Comparison of ENCODE assay signal across 36 cellular contexts in genomic region chr6:25869840-25870239, GRCh38. TPM values are rescaled to one million over a fixed set of nuclear protein-coding genes. Genes with fewer than 3 reads are reported as not detected.
"Had no signal": no experiment of that assay in that cellular context is flagged by ENCODE, and none has a peak within 500 bp of the region (broad histone marks: within the 10 kb centered on the region; RNA-seq: fewer than 3 reads in every experiment).

No MANE protein-coding gene starts in this region.

- DNase-seq: naive thymus-derived CD4-positive, alpha-beta T cell; natural killer cell; occipital lobe; ovary; posterior cingulate gyrus; psoas muscle; right cardiac atrium; spleen; stimulated activated CD4-positive, alpha-beta T cell treated with anti-CD3 and anti-CD28 coated beads, Interleukin-12 subunit alpha, Interleukin-12 subunit beta, amount 100 ng/mL, for 4 hours; stimulated activated CD4-positive, alpha-beta T cell treated with anti-CD3 and anti-CD28 coated beads, Interleukin-1b, Interleukin-23, amount 100 ng/mL, for 48 hours; stimulated activated CD4-positive, alpha-beta T cell treated with anti-CD3 and anti-CD28 coated beads, Interleukin-4, amount 100 ng/mL, for 1 hour; stimulated activated CD4-positive, alpha-beta T cell treated with anti-CD3 and anti-CD28 coated beads, Interleukin-4, amount 100 ng/mL, for 4 hours; stimulated activated CD8-positive, alpha-beta memory T cell treated with anti-CD3 and anti-CD28 coated beads, Interleukin-4, amount 100 ng/mL, for 48 hours; stimulated activated naive CD4-positive, alpha-beta T cell; stimulated activated naive CD8-positive, alpha-beta T cell treated with anti-CD3 and anti-CD28 coated beads, Interleukin-15, amount 100 ng/mL, for 72 hours; stimulated activated naive CD8-positive, alpha-beta T cell treated with anti-CD3 and anti-CD28 coated beads, Interleukin-15, Interleukin-2, amounts not matched to agents 100 U/mL and 50 U/mL, for 24 hours; substantia nigra; testis; tibial artery; trophoblast cell; upper lobe of left lung had no signal

- H3K79me2 ChIP-seq: parathyroid adenoma had no signal

- FAIRE-seq: urothelium cell line had no signal

- H3K36me3 ChIP-seq: neural progenitor cell, ovary, spleen, suprapubic skin, tibial artery, upper lobe of left lung, vagina had no signal

- H3K9me3 ChIP-seq: ovary, psoas muscle, spleen, suprapubic skin, testis, tibial artery, upper lobe of left lung, vagina had no signal

- H3K36me3 Mint-ChIP-seq: natural killer cell; neural progenitor cell; stimulated activated memory B cell treated with anti-CD40 and anti-IgM and Interleukin-4, amounts not matched to agents 10 μg/mL and 1 μg/mL and 100 μg/mL, for 72 hours had no signal

- H3K27ac ChIP-seq: neural progenitor cell, ovary, parathyroid adenoma, psoas muscle, skin epidermis, spleen, suprapubic skin, testis, tibial artery, upper lobe of left lung, vagina had no signal

- H3K4me3 Mint-ChIP-seq: naive thymus-derived CD4-positive, alpha-beta T cell; natural killer cell; nephron; neural progenitor cell; stimulated activated memory B cell treated with anti-CD40 and anti-IgM and Interleukin-4, amounts not matched to agents 10 μg/mL and 1 μg/mL and 100 μg/mL, for 72 hours; stimulated activated naive CD8-positive, alpha-beta T cell treated with anti-CD3 and anti-CD28 coated beads, Interleukin-15, amount 100 ng/mL, for 72 hours had no signal

- H3K4me1 ChIP-seq: neural progenitor cell, parathyroid adenoma, psoas muscle, spleen, suprapubic skin, testis, tibial artery, upper lobe of left lung, vagina had no signal

- H3K4me2 ChIP-seq: neural progenitor cell, smooth muscle cell had no signal

- H3K27me3 ChIP-seq: neural progenitor cell, ovary, spleen, suprapubic skin, testis, tibial artery, upper lobe of left lung, vagina had no signal

- H3K27ac Mint-ChIP-seq: natural killer cell; nephron; neural progenitor cell; progenitor cell of endocrine pancreas; stimulated activated memory B cell treated with anti-CD40 and anti-IgM and Interleukin-4, amounts not matched to agents 10 μg/mL and 1 μg/mL and 100 μg/mL, for 72 hours; stimulated activated naive CD8-positive, alpha-beta T cell treated with anti-CD3 and anti-CD28 coated beads, Interleukin-15, amount 100 ng/mL, for 72 hours had no signal

- H3K4me3 ChIP-seq: neural progenitor cell, ovary, psoas muscle, skin epidermis, smooth muscle cell, spleen, suprapubic skin, testis, tibial artery, upper lobe of left lung, vagina had no signal

- ATAC-seq: naive thymus-derived CD4-positive, alpha-beta T cell; natural killer cell; psoas muscle; right cardiac atrium; sciatic nerve; stimulated activated memory B cell treated with anti-CD40 and anti-IgM and Interleukin-4, amounts not matched to agents 10 μg/mL and 1 μg/mL and 100 μg/mL, for 72 hours; stimulated activated naive CD8-positive, alpha-beta T cell treated with anti-CD3 and anti-CD28 coated beads, Interleukin-15, amount 100 ng/mL, for 72 hours; stimulated activated naive CD8-positive, alpha-beta T cell treated with anti-CD3 and anti-CD28 coated beads, Interleukin-15, Interleukin-2, amounts not matched to agents 100 U/mL and 50 U/mL, for 24 hours had no signal

- H3K4me1 Mint-ChIP-seq: nephron, neural progenitor cell had no signal

- H3K9ac ChIP-seq: neural progenitor cell, parathyroid adenoma had no signal

- H2AFZ ChIP-seq: neural progenitor cell, parathyroid adenoma had no signal

RNA-seq across cellular contexts. Expression of gene SLC17A3, which starts 4.2 kb away (rescaled TPM):
- total RNA-seq: occipital lobe, osteoblast, psoas muscle, sciatic nerve, smooth muscle cell, spleen, suprapubic skin, ureter, vagina had no signal
- polyA plus RNA-seq: naive thymus-derived CD4-positive, alpha-beta T cell; neural cell; psoas muscle; right cardiac atrium; smooth muscle cell had no signal

RNA-seq across cellular contexts. Expression of gene SLC17A1, which starts 38.0 kb away (rescaled TPM):
- total RNA-seq: naive thymus-derived CD4-positive, alpha-beta T cell; occipital lobe; osteoblast; ovary; progenitor cell of endocrine pancreas; psoas muscle; right cardiac atrium; sciatic nerve; smooth muscle cell; spleen; suprapubic skin; upper lobe of left lung; ureter; vagina had no signal
- polyA plus RNA-seq: naive thymus-derived CD4-positive, alpha-beta T cell; neural cell; psoas muscle; right cardiac atrium; smooth muscle cell; spleen; thymus had no signal
